In genomic region chr3:15858547-15859506, GRCh38 we compare ENCODE assay signal across 1 cellular context.
TF ChIP-seq lines count a peak whose summit lies in the region.

No MANE protein-coding gene starts in this region.

TF ChIP-seq in K562, 482 proteins besides CTCF, POLR2A, EP300 and RAD21 (continued from another document and continues in another):
- TF ChIP-seq GABPB1 (CRISPR knock-in tag; IDR thresholded peaks at IDR 0.05) (0 out of 2 replicates have a peak, but pooled peaks have one; percentile 18), SIRT6 (IDR thresholded peaks at IDR 0.05; ENCODE audit: low read depth, low read length) (no peak), ZSCAN29 (IDR thresholded peaks at IDR 0.05) (no peak), VEZF1 (CRISPR knock-in tag; IDR thresholded peaks at IDR 0.05) (no peak), ZBTB26 (CRISPR knock-in tag; IDR thresholded peaks at IDR 0.05) (no peak), CBFB (CRISPR knock-in tag; IDR thresholded peaks at IDR 0.05) (no peak), ZBTB12 (CRISPR knock-in tag; IDR thresholded peaks at IDR 0.05) (no peak), EGR1 (conservative IDR thresholded peaks at IDR 0.05) (no peak), NR1H2 (CRISPR knock-in tag; IDR thresholded peaks at IDR 0.05) (no peak; the same call in 1 of the 2 replicates), FOXJ2 (tag; IDR thresholded peaks at IDR 0.05) (no peak), ZNF431 (CRISPR knock-in tag; IDR thresholded peaks at IDR 0.05) (peak; percentile 60; the same call in 1 of the 2 replicates), PHTF2 (CRISPR knock-in tag; IDR thresholded peaks at IDR 0.05) (no peak), KAT8 (IDR thresholded peaks at IDR 0.05; ENCODE audit: low read depth) (no peak), ZNF644 (tag; IDR thresholded peaks at IDR 0.05; ENCODE audit: low read depth) (no peak), NKRF (IDR thresholded peaks at IDR 0.05; ENCODE audit: borderline replicate concordance) (0 out of 2 replicates have a peak, but pooled peaks have one; percentile 49), KDM2B (CRISPR knock-in tag; IDR thresholded peaks at IDR 0.05) (no peak), CC2D1A (IDR thresholded peaks at IDR 0.05) (no peak), ZNF217 (CRISPR knock-in tag; IDR thresholded peaks at IDR 0.05) (no peak), STAT6 (CRISPR knock-in tag; IDR thresholded peaks at IDR 0.05) (peak; percentile 78; the same call in 1 of the 2 replicates), IFI16 (CRISPR knock-in tag; IDR thresholded peaks at IDR 0.05) (no peak), ZBTB17 (CRISPR knock-in tag; IDR thresholded peaks at IDR 0.05) (no peak), MGA (IDR thresholded peaks at IDR 0.05) (peak; percentile 66; the same call in 1 of the 2 replicates), HDGF (IDR thresholded peaks at IDR 0.05) (no peak)
- TF ChIP-seq, protein P1, sequence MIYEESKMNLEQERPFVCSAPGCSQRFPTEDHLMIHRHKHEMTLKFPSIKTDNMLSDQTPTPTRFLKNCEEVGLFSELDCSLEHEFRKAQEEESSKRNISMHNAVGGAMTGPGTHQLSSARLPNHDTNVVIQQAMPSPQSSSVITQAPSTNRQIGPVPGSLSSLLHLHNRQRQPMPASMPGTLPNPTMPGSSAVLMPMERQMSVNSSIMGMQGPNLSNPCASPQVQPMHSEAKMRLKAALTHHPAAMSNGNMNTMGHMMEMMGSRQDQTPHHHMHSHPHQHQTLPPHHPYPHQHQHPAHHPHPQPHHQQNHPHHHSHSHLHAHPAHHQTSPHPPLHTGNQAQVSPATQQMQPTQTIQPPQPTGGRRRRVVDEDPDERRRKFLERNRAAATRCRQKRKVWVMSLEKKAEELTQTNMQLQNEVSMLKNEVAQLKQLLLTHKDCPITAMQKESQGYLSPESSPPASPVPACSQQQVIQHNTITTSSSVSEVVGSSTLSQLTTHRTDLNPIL (CRISPR knock-in tag; IDR thresholded peaks at IDR 0.05): no peak
- TF ChIP-seq, protein P2, sequence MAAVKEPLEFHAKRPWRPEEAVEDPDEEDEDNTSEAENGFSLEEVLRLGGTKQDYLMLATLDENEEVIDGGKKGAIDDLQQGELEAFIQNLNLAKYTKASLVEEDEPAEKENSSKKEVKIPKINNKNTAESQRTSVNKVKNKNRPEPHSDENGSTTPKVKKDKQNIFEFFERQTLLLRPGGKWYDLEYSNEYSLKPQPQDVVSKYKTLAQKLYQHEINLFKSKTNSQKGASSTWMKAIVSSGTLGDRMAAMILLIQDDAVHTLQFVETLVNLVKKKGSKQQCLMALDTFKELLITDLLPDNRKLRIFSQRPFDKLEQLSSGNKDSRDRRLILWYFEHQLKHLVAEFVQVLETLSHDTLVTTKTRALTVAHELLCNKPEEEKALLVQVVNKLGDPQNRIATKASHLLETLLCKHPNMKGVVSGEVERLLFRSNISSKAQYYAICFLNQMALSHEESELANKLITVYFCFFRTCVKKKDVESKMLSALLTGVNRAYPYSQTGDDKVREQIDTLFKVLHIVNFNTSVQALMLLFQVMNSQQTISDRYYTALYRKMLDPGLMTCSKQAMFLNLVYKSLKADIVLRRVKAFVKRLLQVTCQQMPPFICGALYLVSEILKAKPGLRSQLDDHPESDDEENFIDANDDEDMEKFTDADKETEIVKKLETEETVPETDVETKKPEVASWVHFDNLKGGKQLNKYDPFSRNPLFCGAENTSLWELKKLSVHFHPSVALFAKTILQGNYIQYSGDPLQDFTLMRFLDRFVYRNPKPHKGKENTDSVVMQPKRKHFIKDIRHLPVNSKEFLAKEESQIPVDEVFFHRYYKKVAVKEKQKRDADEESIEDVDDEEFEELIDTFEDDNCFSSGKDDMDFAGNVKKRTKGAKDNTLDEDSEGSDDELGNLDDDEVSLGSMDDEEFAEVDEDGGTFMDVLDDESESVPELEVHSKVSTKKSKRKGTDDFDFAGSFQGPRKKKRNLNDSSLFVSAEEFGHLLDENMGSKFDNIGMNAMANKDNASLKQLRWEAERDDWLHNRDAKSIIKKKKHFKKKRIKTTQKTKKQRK (IDR thresholded peaks at IDR 0.05; ENCODE audit: borderline replicate concordance, low read depth, low read length): no peak
- TF ChIP-seq, protein P3, sequence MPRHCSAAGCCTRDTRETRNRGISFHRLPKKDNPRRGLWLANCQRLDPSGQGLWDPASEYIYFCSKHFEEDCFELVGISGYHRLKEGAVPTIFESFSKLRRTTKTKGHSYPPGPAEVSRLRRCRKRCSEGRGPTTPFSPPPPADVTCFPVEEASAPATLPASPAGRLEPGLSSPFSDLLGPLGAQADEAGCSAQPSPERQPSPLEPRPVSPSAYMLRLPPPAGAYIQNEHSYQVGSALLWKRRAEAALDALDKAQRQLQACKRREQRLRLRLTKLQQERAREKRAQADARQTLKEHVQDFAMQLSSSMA (CRISPR knock-in tag; IDR thresholded peaks at IDR 0.05): 0 out of 2 replicates have a peak, but pooled peaks have one; percentile 63
